Comparison of ENCODE assay signal across 1 cellular context in the genomic region with DNA sequence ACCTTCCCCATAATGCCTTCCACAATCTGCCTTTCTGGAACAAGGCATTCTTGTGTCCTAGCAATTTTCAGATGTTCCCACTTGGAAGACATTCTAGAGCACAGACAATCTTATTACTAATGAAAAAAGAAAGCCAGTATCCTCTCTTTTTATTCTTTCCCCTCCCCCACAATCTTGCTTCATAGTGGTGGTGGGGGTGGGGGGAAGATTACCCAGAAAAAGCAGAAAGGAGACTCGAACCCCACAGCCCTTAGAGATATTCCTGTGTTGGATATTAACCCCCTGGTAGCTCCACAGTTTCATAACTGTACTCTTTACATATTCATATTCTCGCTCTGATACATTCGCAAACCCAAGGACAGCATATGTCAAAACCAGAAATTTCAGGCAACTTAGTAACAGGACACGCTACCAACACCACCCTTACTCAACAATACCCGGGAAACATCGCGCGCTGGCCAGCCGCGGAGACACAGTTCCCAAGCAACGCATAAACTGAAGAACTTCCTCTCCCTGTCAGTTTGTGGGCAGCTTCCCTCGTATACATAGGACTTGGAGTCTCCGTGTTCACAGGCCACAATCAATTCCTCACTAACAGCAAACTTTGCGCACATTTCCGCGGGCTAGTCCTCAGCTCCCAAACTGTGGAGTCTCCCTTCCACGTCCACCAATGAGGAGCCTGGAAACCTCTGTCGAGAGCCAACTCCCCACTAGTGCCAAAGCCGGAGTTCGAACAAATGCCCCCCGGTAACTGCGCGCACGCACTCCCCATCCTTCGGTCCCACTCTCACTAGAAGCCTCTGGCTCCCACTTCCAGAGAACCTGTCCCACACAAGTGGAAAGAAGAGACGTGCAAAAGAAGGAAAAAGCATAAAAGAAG.
A peak's percentile ranks its signal among the peaks of the same experiment; 100 is the strongest.
TF ChIP-seq lines count a peak whose summit lies in the region.

No MANE protein-coding gene starts in this region.

TF ChIP-seq in HepG2, 621 proteins besides CTCF, POLR2A, EP300 and RAD21 (continued from another document):
- TF ChIP-seq, protein P1, sequence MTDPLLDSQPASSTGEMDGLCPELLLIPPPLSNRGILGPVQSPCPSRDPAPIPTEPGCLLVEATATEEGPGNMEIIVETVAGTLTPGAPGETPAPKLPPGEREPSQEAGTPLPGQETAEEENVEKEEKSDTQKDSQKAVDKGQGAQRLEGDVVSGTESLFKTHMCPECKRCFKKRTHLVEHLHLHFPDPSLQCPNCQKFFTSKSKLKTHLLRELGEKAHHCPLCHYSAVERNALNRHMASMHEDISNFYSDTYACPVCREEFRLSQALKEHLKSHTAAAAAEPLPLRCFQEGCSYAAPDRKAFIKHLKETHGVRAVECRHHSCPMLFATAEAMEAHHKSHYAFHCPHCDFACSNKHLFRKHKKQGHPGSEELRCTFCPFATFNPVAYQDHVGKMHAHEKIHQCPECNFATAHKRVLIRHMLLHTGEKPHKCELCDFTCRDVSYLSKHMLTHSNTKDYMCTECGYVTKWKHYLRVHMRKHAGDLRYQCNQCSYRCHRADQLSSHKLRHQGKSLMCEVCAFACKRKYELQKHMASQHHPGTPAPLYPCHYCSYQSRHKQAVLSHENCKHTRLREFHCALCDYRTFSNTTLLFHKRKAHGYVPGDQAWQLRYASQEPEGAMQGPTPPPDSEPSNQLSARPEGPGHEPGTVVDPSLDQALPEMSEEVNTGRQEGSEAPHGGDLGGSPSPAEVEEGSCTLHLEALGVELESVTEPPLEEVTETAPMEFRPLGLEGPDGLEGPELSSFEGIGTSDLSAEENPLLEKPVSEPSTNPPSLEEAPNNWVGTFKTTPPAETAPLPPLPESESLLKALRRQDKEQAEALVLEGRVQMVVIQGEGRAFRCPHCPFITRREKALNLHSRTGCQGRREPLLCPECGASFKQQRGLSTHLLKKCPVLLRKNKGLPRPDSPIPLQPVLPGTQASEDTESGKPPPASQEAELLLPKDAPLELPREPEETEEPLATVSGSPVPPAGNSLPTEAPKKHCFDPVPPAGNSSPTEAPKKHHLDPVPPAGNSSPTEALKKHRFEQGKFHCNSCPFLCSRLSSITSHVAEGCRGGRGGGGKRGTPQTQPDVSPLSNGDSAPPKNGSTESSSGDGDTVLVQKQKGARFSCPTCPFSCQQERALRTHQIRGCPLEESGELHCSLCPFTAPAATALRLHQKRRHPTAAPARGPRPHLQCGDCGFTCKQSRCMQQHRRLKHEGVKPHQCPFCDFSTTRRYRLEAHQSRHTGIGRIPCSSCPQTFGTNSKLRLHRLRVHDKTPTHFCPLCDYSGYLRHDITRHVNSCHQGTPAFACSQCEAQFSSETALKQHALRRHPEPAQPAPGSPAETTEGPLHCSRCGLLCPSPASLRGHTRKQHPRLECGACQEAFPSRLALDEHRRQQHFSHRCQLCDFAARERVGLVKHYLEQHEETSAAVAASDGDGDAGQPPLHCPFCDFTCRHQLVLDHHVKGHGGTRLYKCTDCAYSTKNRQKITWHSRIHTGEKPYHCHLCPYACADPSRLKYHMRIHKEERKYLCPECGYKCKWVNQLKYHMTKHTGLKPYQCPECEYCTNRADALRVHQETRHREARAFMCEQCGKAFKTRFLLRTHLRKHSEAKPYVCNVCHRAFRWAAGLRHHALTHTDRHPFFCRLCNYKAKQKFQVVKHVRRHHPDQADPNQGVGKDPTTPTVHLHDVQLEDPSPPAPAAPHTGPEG (CRISPR knock-in tag; IDR thresholded peaks at IDR 0.05), result 0 out of 2 replicates have a peak, but pooled peaks have one; percentile 2
- TF ChIP-seq, protein P2, sequence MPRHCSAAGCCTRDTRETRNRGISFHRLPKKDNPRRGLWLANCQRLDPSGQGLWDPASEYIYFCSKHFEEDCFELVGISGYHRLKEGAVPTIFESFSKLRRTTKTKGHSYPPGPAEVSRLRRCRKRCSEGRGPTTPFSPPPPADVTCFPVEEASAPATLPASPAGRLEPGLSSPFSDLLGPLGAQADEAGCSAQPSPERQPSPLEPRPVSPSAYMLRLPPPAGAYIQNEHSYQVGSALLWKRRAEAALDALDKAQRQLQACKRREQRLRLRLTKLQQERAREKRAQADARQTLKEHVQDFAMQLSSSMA (CRISPR knock-in tag; IDR thresholded peaks at IDR 0.05), result 0 out of 2 replicates have a peak, but pooled peaks have one; percentile 37
- TF ChIP-seq NFIB (CRISPR knock-in tag; IDR thresholded peaks at IDR 0.05; ENCODE audit: borderline replicate concordance), result no peak
- TF ChIP-seq EZH2 (conservative IDR thresholded peaks at IDR 0.05; ENCODE audit: low read depth, low read length), result peak; percentile 84
- TF ChIP-seq, protein P3, sequence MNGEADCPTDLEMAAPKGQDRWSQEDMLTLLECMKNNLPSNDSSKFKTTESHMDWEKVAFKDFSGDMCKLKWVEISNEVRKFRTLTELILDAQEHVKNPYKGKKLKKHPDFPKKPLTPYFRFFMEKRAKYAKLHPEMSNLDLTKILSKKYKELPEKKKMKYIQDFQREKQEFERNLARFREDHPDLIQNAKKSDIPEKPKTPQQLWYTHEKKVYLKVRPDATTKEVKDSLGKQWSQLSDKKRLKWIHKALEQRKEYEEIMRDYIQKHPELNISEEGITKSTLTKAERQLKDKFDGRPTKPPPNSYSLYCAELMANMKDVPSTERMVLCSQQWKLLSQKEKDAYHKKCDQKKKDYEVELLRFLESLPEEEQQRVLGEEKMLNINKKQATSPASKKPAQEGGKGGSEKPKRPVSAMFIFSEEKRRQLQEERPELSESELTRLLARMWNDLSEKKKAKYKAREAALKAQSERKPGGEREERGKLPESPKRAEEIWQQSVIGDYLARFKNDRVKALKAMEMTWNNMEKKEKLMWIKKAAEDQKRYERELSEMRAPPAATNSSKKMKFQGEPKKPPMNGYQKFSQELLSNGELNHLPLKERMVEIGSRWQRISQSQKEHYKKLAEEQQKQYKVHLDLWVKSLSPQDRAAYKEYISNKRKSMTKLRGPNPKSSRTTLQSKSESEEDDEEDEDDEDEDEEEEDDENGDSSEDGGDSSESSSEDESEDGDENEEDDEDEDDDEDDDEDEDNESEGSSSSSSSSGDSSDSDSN (CRISPR knock-in tag; IDR thresholded peaks at IDR 0.05), result 0 out of 2 replicates have a peak, but pooled peaks have one; percentile 29
- no peak for TF ChIP-seq ZNF724P (CRISPR knock-in tag; IDR thresholded peaks at IDR 0.05; ENCODE audit: borderline replicate concordance)
- TF ChIP-seq, protein P4, sequence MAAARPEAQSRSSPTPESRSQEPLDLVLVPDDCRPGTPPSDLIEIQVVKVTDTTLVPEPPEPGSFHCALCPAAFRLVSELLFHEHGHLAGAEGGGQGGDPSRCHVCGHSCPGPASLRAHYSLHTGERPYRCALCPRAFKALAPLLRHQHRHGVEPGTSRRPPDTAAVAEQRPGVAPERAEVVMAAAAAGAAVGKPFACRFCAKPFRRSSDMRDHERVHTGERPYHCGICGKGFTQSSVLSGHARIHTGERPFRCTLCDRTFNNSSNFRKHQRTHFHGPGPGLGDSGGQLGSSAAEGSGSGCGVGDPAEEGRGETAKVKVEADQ (CRISPR knock-in tag; IDR thresholded peaks at IDR 0.05; ENCODE audit: borderline replicate concordance), result no peak
